ENCODE assay signal across 24 cellular contexts in the genomic region with DNA sequence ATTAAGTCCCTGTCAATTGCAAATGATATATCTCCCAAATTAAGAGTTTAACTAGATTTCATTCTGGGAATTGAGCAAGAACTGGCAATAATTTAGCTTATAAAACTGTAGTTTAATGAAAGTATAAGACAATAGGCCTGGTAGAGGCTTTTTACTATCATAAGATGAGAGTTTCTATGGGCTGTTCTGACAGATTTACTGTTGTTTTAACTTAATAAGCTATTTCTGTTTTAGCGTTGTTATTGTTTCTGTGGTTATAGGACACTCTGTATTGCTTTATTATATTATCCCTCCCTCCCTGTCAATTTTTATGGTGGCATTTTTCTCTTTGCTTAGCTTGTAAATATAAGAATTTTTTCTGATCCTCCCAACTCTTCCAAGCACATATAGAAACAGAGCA.
"Had no signal": no experiment of that assay in that cellular context is flagged by ENCODE, and none has a peak within 500 bp of the region (broad histone marks: within the 10 kb centered on the region; RNA-seq: fewer than 3 reads in every experiment).

No MANE protein-coding gene starts in this region.

- H3K9ac ChIP-seq: neural progenitor cell, parathyroid adenoma had no signal

- H2AFZ ChIP-seq: neural progenitor cell, parathyroid adenoma had no signal

- H3K9me3 ChIP-seq: ovary, psoas muscle, right lobe of liver, sigmoid colon, thoracic aorta, thyroid gland, tibial nerve, vagina had no signal

- FAIRE-seq: small intestine, urothelium cell line had no signal

- H3K27ac ChIP-seq: neural progenitor cell, ovary, parathyroid adenoma, psoas muscle, right lobe of liver, sigmoid colon, stomach, thoracic aorta, thyroid gland, tibial nerve, upper lobe of left lung, vagina had no signal

- ATAC-seq: psoas muscle; right cardiac atrium; right lobe of liver; stimulated activated naive B cell treated with anti-CD40 and anti-IgM and Interleukin-4, amounts not matched to agents 10 μg/mL and 1 μg/mL and 100 μg/mL, for 72 hours had no signal

- H3K4me1 ChIP-seq: parathyroid adenoma, psoas muscle, right lobe of liver, stomach, thyroid gland, tibial nerve, upper lobe of left lung, vagina had no signal

- DNase-seq: occipital lobe; ovary; posterior cingulate gyrus; psoas muscle; right cardiac atrium; right lobe of liver; sigmoid colon; small intestine; stimulated activated CD4-positive, alpha-beta T cell treated with anti-CD3 and anti-CD28 coated beads, Interleukin-15, amount 100 ng/mL, for 24 hours; stimulated activated CD4-positive, alpha-beta T cell treated with anti-CD3 and anti-CD28 coated beads, Interleukin-2, amount 100 ng/mL, for 24 hours; stimulated activated CD4-positive, alpha-beta T cell treated with anti-CD3 and anti-CD28 coated beads, Interleukin-2, amount 100 ng/mL, for 48 hours; stimulated activated CD4-positive, alpha-beta T cell treated with anti-CD3 and anti-CD28 coated beads, Interleukin-4, amount 100 ng/mL, for 24 hours; stimulated activated naive B cell treated with anti-CD40 and anti-IgM and Interleukin-4, amounts not matched to agents 10 μg/mL and 1 μg/mL and 100 μg/mL, for 72 hours; stimulated activated naive CD4-positive, alpha-beta T cell treated with Interleukin-2 at 50 U/mL for 16 hours; stomach; thyroid gland; trophoblast cell; upper lobe of left lung had no signal

- H3K4me3 ChIP-seq: neural progenitor cell, ovary, psoas muscle, right lobe of liver, sigmoid colon, stomach, thoracic aorta, thyroid gland, tibial nerve, upper lobe of left lung, vagina had no signal

- H3K36me3 ChIP-seq: neural progenitor cell, ovary, right lobe of liver, sigmoid colon, stomach, thoracic aorta, thyroid gland, tibial nerve, upper lobe of left lung, vagina had no signal

- H3K4me2 ChIP-seq: neural progenitor cell had no signal

- H3K79me2 ChIP-seq: parathyroid adenoma had no signal

- H3K27me3 ChIP-seq: neural progenitor cell, ovary, right lobe of liver, stomach, thyroid gland, tibial nerve, upper lobe of left lung, vagina had no signal
